Comparison of ENCODE assay signal across 8 cellular contexts in genomic region chr17:40490289-40490853, GRCh38. TPM values are rescaled to one million over a fixed set of nuclear protein-coding genes. Genes with fewer than 3 reads are reported as not detected.
A peak's percentile ranks its signal among the peaks of the same experiment; 100 is the strongest.
DNase-seq lines count a peak whose midpoint lies in the region; ATAC-seq, FAIRE-seq and TF ChIP-seq lines count a peak whose summit lies in the region.

No MANE protein-coding gene starts in this region.

- H3K9me3 ChIP-seq in SJCRH30 (replicated peaks): no peaks in the 10 kb centered on the region
- H3K9me3 ChIP-seq in osteoblast (ENCODE audit: low read depth, low read length): no peaks in the 10 kb centered on the region

- peak; percentile 33 for ATAC-seq in Right ventricle myocardium inferior

- H3K79me2 ChIP-seq in osteoblast (ENCODE audit: insufficient read depth, low read length): no peaks in the 10 kb centered on the region

- TF ChIP-seq CTCF in fibroblast of pulmonary artery (IDR thresholded peaks at IDR 0.05; ENCODE audit: low read length, missing control alignments) (no peak), osteoblast (IDR thresholded peaks at IDR 0.05; ENCODE audit: extremely low read depth, low read depth, low read length) (no peak), D721Med (IDR thresholded peaks at IDR 0.05; ENCODE audit: insufficient read depth, missing control alignments) (no peak)

- H3K4me3 ChIP-seq in SJCRH30 (no peak overlapping the region), fibroblast of pulmonary artery (replicated peaks; ENCODE audit: low read depth, low read length) (no peak overlapping the region), osteoblast (ENCODE audit: insufficient read depth, low read length) (no peak overlapping the region)

- H3K27ac ChIP-seq in SJCRH30: no peak overlapping the region
- peak overlapping the region; percentile 53 for H3K27ac ChIP-seq in osteoblast (ENCODE audit: low read depth, low read length)

- FAIRE-seq in D721Med (lab: Jason Lieb, UNC): no peak

- no peak overlapping the region for H2AFZ ChIP-seq in osteoblast (ENCODE audit: low read length)

- no peaks in the 10 kb centered on the region for H3K36me3 ChIP-seq in SJCRH30
- H3K36me3 ChIP-seq in osteoblast (ENCODE audit: insufficient read depth, low read length): no peaks in the 10 kb centered on the region

- H3K27me3 ChIP-seq in SJCRH30 (no peaks in the 10 kb centered on the region), osteoblast (ENCODE audit: insufficient read depth, low read length) (no peaks in the 10 kb centered on the region)

- DNase-seq in Right ventricle myocardium inferior (ENCODE audit: missing footprints): no peak
- DNase-seq in cardiac septum (ENCODE audit: low spot score): no peak
- peak; percentile 26 to 42 for DNase-seq in SJCRH30
- DNase-seq in fibroblast of pulmonary artery (ENCODE audit: low read depth): peak; percentile 78
- DNase-seq in osteoblast (ENCODE audit: insufficient read length, low spot score, missing footprints): peak; percentile 94
- DNase-seq in NCI-H2081 treated with DMSO at 0.1 percent for 48 hours (lab: John Stamatoyannopoulos, UW): no peak
- no peak for DNase-seq in D721Med (ENCODE audit: insufficient read length, low spot score)
- no peak for DNase-seq in NCI-H1092 (lab: John Stamatoyannopoulos, UW)

- H3K4me1 ChIP-seq in SJCRH30: peaks cover 6% of the 10 kb centered on the region
- peaks cover 49% of the 10 kb centered on the region for H3K4me1 ChIP-seq in osteoblast (ENCODE audit: insufficient read depth, low read length)

- no peaks in the 10 kb centered on the region for H4K20me1 ChIP-seq in osteoblast (ENCODE audit: insufficient read depth, low read length)

- intact Hi-C loops in Right ventricle myocardium inferior (cut with DNase I): no loop called here
- intact Hi-C loops in cardiac septum (cut with DNase I): no loop called here

- no peak overlapping the region for H3K4me2 ChIP-seq in osteoblast (ENCODE audit: insufficient read depth, low read length)

RNA-seq across cellular contexts. Expression of gene TNS4, which starts 11.1 kb away (rescaled TPM):
- total RNA-seq in Right ventricle myocardium inferior: not detected
- total RNA-seq in cardiac septum: not detected
- not detected in 2 replicates for total RNA-seq in SJCRH30 (2014; rRNA removed; shearing (Covaris generic))
- total RNA-seq in osteoblast: under 0.01 and 0.29 TPM in 2 replicates

RNA-seq across cellular contexts. Expression of gene IGFBP4, which starts 47.1 kb away (rescaled TPM):
- total RNA-seq in Right ventricle myocardium inferior: 228 TPM
- 164 TPM for total RNA-seq in cardiac septum
- total RNA-seq in SJCRH30 (2014; rRNA removed; shearing (Covaris generic)): 1.7 and 2.3 TPM in 2 replicates
- 666 and 801 TPM in 2 replicates for total RNA-seq in osteoblast

Comparison
In these comparisons a context has a peak if more than half of its experiments do, and no peak if none do; other contexts are left out.
1. DNase-seq: peak in SJCRH30 (2 of 2), fibroblast of pulmonary artery (single experiment) and osteoblast (single experiment); none in Right ventricle myocardium inferior (single experiment), cardiac septum (single experiment), NCI-H2081 treated with DMSO at 0.1 percent for 48 hours (single experiment), D721Med (single experiment) and NCI-H1092 (single experiment).
2. RNA of gene IGFBP4, which starts 47.1 kb away (total RNA-seq): 666 to 801 TPM in osteoblast, 228 TPM in Right ventricle myocardium inferior (single experiment) and 164 TPM in cardiac septum (single experiment); 1.7 to 2.3 TPM in SJCRH30; every median in the first group is over 10 times any median in the second.